15 cellular contexts compared by ENCODE assay signal in genomic region chr11:103070142-103070541, GRCh38. TPM values are rescaled to one million over a fixed set of nuclear protein-coding genes. Genes with fewer than 3 reads are reported as not detected.
A peak's percentile ranks its signal among the peaks of the same experiment; 100 is the strongest.
DNase-seq lines count a peak whose midpoint lies in the region; ATAC-seq and TF ChIP-seq lines count a peak whose summit lies in the region.
"Had no signal": no experiment of that assay in that cellular context is flagged by ENCODE, and none has a peak within 500 bp of the region (broad histone marks: within the 10 kb centered on the region; RNA-seq: fewer than 3 reads in every experiment).

No MANE protein-coding gene starts in this region.

- CTCF ChIA-PET in activated CD8-positive, alpha-beta memory T cell treated with anti-CD3 and anti-CD28 coated beads, Interleukin-2, amount 10 ng/mL, durations not matched to agents 7 days and 5 days (lab: Charles Lee), result interaction anchor here (1.5 kb wide), 1 partner anchor 39 kb away, joined by 5 read pairs; the partner anchor contains the start of gene DYNC2H1

- no peak for DNase-seq in activated CD8-positive, alpha-beta memory T cell treated with anti-CD3 and anti-CD28 coated beads, Interleukin-2, amount 10 ng/mL, durations not matched to agents 7 days and 5 days
- no peak for DNase-seq in activated CD8-positive, alpha-beta memory T cell treated with anti-CD3 and anti-CD28 coated beads, Interleukin-2, amount 50 U/mL, for 48 hours
- DNase-seq in activated T-helper 1 cell treated with anti-CD3 and anti-CD28 coated beads, Interleukin-12 subunit alpha, Interleukin-12 subunit beta, Interleukin-2, Interleukin-4 antibody, amounts not matched to agents 30 ng/mL and 10 ng/mL and 1 ng/mL, durations not matched to agents 14 hours and 24 hours and 36 hours (ENCODE audit: low spot score), result no peak
- DNase-seq in tibial nerve (ENCODE audit: low spot score in 2 of 2), result no peak
- DNase-seq in WERI-Rb-1, result no peak
- DNase-seq: activated gamma-delta T cell treated with Interleukin-2 at 50 U/mL for 16 hours, erythroblast, lower lobe of right lung, nucleus accumbens, thyroid gland had no signal

- no peak for TF ChIP-seq EP300 in tibial nerve (IDR thresholded peaks at IDR 0.05)

- H3K27ac ChIP-seq in tibial nerve (no peak overlapping the region), WERI-Rb-1 (no peak overlapping the region)
- H3K27ac ChIP-seq: A549, lower lobe of right lung, thyroid gland had no signal

- H3K27me3 Mint-ChIP-seq in activated CD8-positive, alpha-beta memory T cell treated with anti-CD3 and anti-CD28 coated beads, Interleukin-2, amount 10 ng/mL, durations not matched to agents 7 days and 5 days, result no peaks in the 10 kb centered on the region
- no peaks in the 10 kb centered on the region for H3K27me3 Mint-ChIP-seq in activated T-helper 1 cell treated with anti-CD3 and anti-CD28 coated beads, Interleukin-12 subunit alpha, Interleukin-12 subunit beta, Interleukin-2, Interleukin-4 antibody, amounts not matched to agents 30 ng/mL and 10 ng/mL and 1 ng/mL, durations not matched to agents 14 hours and 24 hours and 36 hours (ENCODE audit: insufficient read depth)
- H3K27me3 Mint-ChIP-seq in stimulated activated memory B cell treated with anti-CD40 and anti-IgM and Interleukin-4, amounts not matched to agents 10 μg/mL and 1 μg/mL and 100 μg/mL, for 72 hours, result no peaks in the 10 kb centered on the region

- peak overlapping the region; percentile 14 for H3K4me3 Mint-ChIP-seq in activated CD8-positive, alpha-beta memory T cell treated with anti-CD3 and anti-CD28 coated beads, Interleukin-2, amount 10 ng/mL, durations not matched to agents 7 days and 5 days
- no peak overlapping the region for H3K4me3 Mint-ChIP-seq in activated T-helper 1 cell treated with anti-CD3 and anti-CD28 coated beads, Interleukin-12 subunit alpha, Interleukin-12 subunit beta, Interleukin-2, Interleukin-4 antibody, amounts not matched to agents 30 ng/mL and 10 ng/mL and 1 ng/mL, durations not matched to agents 14 hours and 24 hours and 36 hours
- no peak overlapping the region for H3K4me3 Mint-ChIP-seq in stimulated activated memory B cell treated with anti-CD40 and anti-IgM and Interleukin-4, amounts not matched to agents 10 μg/mL and 1 μg/mL and 100 μg/mL, for 72 hours

- ATAC-seq in activated CD8-positive, alpha-beta memory T cell treated with anti-CD3 and anti-CD28 coated beads, Interleukin-2, amount 10 ng/mL, durations not matched to agents 7 days and 5 days, result peak; percentile 81
- ATAC-seq in HG03432 (IDR thresholded peaks at IDR 0.05; ENCODE audit: unreplicated experiment) (peak; percentile 52), HG03196 (IDR thresholded peaks at IDR 0.05; ENCODE audit: unreplicated experiment) (no peak)
- peak; percentile 34 for ATAC-seq in stimulated activated memory B cell treated with anti-CD40 and anti-IgM and Interleukin-4, amounts not matched to agents 10 μg/mL and 1 μg/mL and 100 μg/mL, for 72 hours
- ATAC-seq: A549, lower lobe of right lung had no signal

- no peaks in the 10 kb centered on the region for H3K4me1 ChIP-seq in tibial nerve
- H3K4me1 ChIP-seq: A549, thyroid gland had no signal

- no peaks in the 10 kb centered on the region for H3K9me3 Mint-ChIP-seq in activated CD8-positive, alpha-beta memory T cell treated with anti-CD3 and anti-CD28 coated beads, Interleukin-2, amount 10 ng/mL, durations not matched to agents 7 days and 5 days (ENCODE audit: low read depth)
- no peaks in the 10 kb centered on the region for H3K9me3 Mint-ChIP-seq in activated T-helper 1 cell treated with anti-CD3 and anti-CD28 coated beads, Interleukin-12 subunit alpha, Interleukin-12 subunit beta, Interleukin-2, Interleukin-4 antibody, amounts not matched to agents 30 ng/mL and 10 ng/mL and 1 ng/mL, durations not matched to agents 14 hours and 24 hours and 36 hours
- no peaks in the 10 kb centered on the region for H3K9me3 Mint-ChIP-seq in stimulated activated memory B cell treated with anti-CD40 and anti-IgM and Interleukin-4, amounts not matched to agents 10 μg/mL and 1 μg/mL and 100 μg/mL, for 72 hours

- H3K36me3 ChIP-seq in tibial nerve, result peaks cover 0 to 38% (median 0%) of the 10 kb centered on the region in 3 donors
- H3K36me3 ChIP-seq in WERI-Rb-1, result peaks cover 13% of the 10 kb centered on the region
- H3K36me3 ChIP-seq: thyroid gland had no signal

- no peak for TF ChIP-seq POLR2A in tibial nerve (IDR thresholded peaks at IDR 0.05)

- H3K27me3 ChIP-seq in tibial nerve, result no peaks in the 10 kb centered on the region
- H3K27me3 ChIP-seq in WERI-Rb-1 (ENCODE audit: insufficient read depth, low read depth, severe bottlenecking), result no peaks in the 10 kb centered on the region
- H3K27me3 ChIP-seq: thyroid gland had no signal

- H3K9me3 ChIP-seq in tibial nerve, result no peaks in the 10 kb centered on the region
- no peaks in the 10 kb centered on the region for H3K9me3 ChIP-seq in WERI-Rb-1 (ENCODE audit: severe bottlenecking)
- H3K9me3 ChIP-seq: A549, lower lobe of right lung, thyroid gland had no signal

- intact Hi-C loops in activated T-helper 1 cell treated with anti-CD3 and anti-CD28 coated beads, Interleukin-12 subunit alpha, Interleukin-12 subunit beta, Interleukin-2, Interleukin-4 antibody, amounts not matched to agents 30 ng/mL and 10 ng/mL and 1 ng/mL, durations not matched to agents 14 hours and 24 hours and 36 hours (cut with micrococcal nuclease), result loop anchor here (2.0 to 5.0 kb wide), 3 partner anchors 15 to 33 kb away; no protein-coding TSS in a partner anchor

- H3K36me3 Mint-ChIP-seq in activated CD8-positive, alpha-beta memory T cell treated with anti-CD3 and anti-CD28 coated beads, Interleukin-2, amount 10 ng/mL, durations not matched to agents 7 days and 5 days, result peaks cover 39% of the 10 kb centered on the region
- H3K36me3 Mint-ChIP-seq in activated T-helper 1 cell treated with anti-CD3 and anti-CD28 coated beads, Interleukin-12 subunit alpha, Interleukin-12 subunit beta, Interleukin-2, Interleukin-4 antibody, amounts not matched to agents 30 ng/mL and 10 ng/mL and 1 ng/mL, durations not matched to agents 14 hours and 24 hours and 36 hours (ENCODE audit: low read depth), result peaks cover 29% of the 10 kb centered on the region
- H3K36me3 Mint-ChIP-seq in stimulated activated memory B cell treated with anti-CD40 and anti-IgM and Interleukin-4, amounts not matched to agents 10 μg/mL and 1 μg/mL and 100 μg/mL, for 72 hours, result peaks cover 53% of the 10 kb centered on the region

- no peak for TF ChIP-seq CTCF in tibial nerve (IDR thresholded peaks at IDR 0.05)
- TF ChIP-seq CTCF in WERI-Rb-1 (IDR thresholded peaks at IDR 0.05; ENCODE audit: low read depth, low read length), result no peak

- H3K4me3 ChIP-seq in tibial nerve (no peak overlapping the region), WERI-Rb-1 (ENCODE audit: low read depth, low read length) (no peak overlapping the region)
- H3K4me3 ChIP-seq: A549, lower lobe of right lung, smooth muscle cell, thyroid gland had no signal

- peaks cover 40% of the 10 kb centered on the region for H3K4me1 Mint-ChIP-seq in activated CD8-positive, alpha-beta memory T cell treated with anti-CD3 and anti-CD28 coated beads, Interleukin-2, amount 10 ng/mL, durations not matched to agents 7 days and 5 days
- peaks cover 37% of the 10 kb centered on the region for H3K4me1 Mint-ChIP-seq in activated T-helper 1 cell treated with anti-CD3 and anti-CD28 coated beads, Interleukin-12 subunit alpha, Interleukin-12 subunit beta, Interleukin-2, Interleukin-4 antibody, amounts not matched to agents 30 ng/mL and 10 ng/mL and 1 ng/mL, durations not matched to agents 14 hours and 24 hours and 36 hours (ENCODE audit: low read depth)
- peaks cover 38% of the 10 kb centered on the region for H3K4me1 Mint-ChIP-seq in stimulated activated memory B cell treated with anti-CD40 and anti-IgM and Interleukin-4, amounts not matched to agents 10 μg/mL and 1 μg/mL and 100 μg/mL, for 72 hours

- H3K27ac Mint-ChIP-seq in activated CD8-positive, alpha-beta memory T cell treated with anti-CD3 and anti-CD28 coated beads, Interleukin-2, amount 10 ng/mL, durations not matched to agents 7 days and 5 days, result peak overlapping the region; percentile 67
- peak overlapping the region; percentile 20 for H3K27ac Mint-ChIP-seq in activated T-helper 1 cell treated with anti-CD3 and anti-CD28 coated beads, Interleukin-12 subunit alpha, Interleukin-12 subunit beta, Interleukin-2, Interleukin-4 antibody, amounts not matched to agents 30 ng/mL and 10 ng/mL and 1 ng/mL, durations not matched to agents 14 hours and 24 hours and 36 hours
- peak overlapping the region; percentile 79 for H3K27ac Mint-ChIP-seq in stimulated activated memory B cell treated with anti-CD40 and anti-IgM and Interleukin-4, amounts not matched to agents 10 μg/mL and 1 μg/mL and 100 μg/mL, for 72 hours

RNA-seq across cellular contexts. Expression of gene DCUN1D5, which starts 21.8 kb away (rescaled TPM):
- 10 to 100 TPM; 38.4 to 51.3 TPM for total RNA-seq in activated CD8-positive, alpha-beta memory T cell treated with anti-CD3 and anti-CD28 coated beads, Interleukin-2, amount 10 ng/mL, durations not matched to agents 7 days and 5 days
- total RNA-seq in activated T-helper 1 cell treated with anti-CD3 and anti-CD28 coated beads, Interleukin-12 subunit alpha, Interleukin-12 subunit beta, Interleukin-2, Interleukin-4 antibody, amounts not matched to agents 30 ng/mL and 10 ng/mL and 1 ng/mL, durations not matched to agents 14 hours and 24 hours and 36 hours, result 73.9 and 78.9 TPM in 2 replicates
- 100 to 1,000 TPM in 1 of 4 donors, 10 to 100 TPM in 3; 68.2 to 102 (median 82.9) TPM for total RNA-seq in tibial nerve

RNA-seq across cellular contexts. Expression of gene DYNC2H1, which starts 39.1 kb away (rescaled TPM):
- 1 to 10 TPM; 4.3 to 4.9 TPM for total RNA-seq in activated CD8-positive, alpha-beta memory T cell treated with anti-CD3 and anti-CD28 coated beads, Interleukin-2, amount 10 ng/mL, durations not matched to agents 7 days and 5 days
- total RNA-seq in activated T-helper 1 cell treated with anti-CD3 and anti-CD28 coated beads, Interleukin-12 subunit alpha, Interleukin-12 subunit beta, Interleukin-2, Interleukin-4 antibody, amounts not matched to agents 30 ng/mL and 10 ng/mL and 1 ng/mL, durations not matched to agents 14 hours and 24 hours and 36 hours, result 0.91 and 1.1 TPM in 2 replicates
- total RNA-seq in tibial nerve, result 10 to 100 TPM; 37.8 to 43.1 (median 38.8) TPM

Comparison
In these comparisons a context has a peak if more than half of its experiments do, and no peak if none do; other contexts are left out.
1. H3K27ac Mint-ChIP-seq: peak in every context shown above with its lines; median percentile 79 in stimulated activated memory B cell treated with anti-CD40 and anti-IgM and Interleukin-4, amounts not matched to agents 10 μg/mL and 1 μg/mL and 100 μg/mL, for 72 hours; 67 in activated CD8-positive, alpha-beta memory T cell treated with anti-CD3 and anti-CD28 coated beads, Interleukin-2, amount 10 ng/mL, durations not matched to agents 7 days and 5 days; 20 in activated T-helper 1 cell treated with anti-CD3 and anti-CD28 coated beads, Interleukin-12 subunit alpha, Interleukin-12 subunit beta, Interleukin-2, Interleukin-4 antibody, amounts not matched to agents 30 ng/mL and 10 ng/mL and 1 ng/mL, durations not matched to agents 14 hours and 24 hours and 36 hours.
2. RNA of gene DYNC2H1, which starts 39.1 kb away (total RNA-seq): 37.8 to 43.1 TPM in tibial nerve; 4.3 to 4.9 TPM in activated CD8-positive, alpha-beta memory T cell treated with anti-CD3 and anti-CD28 coated beads, Interleukin-2, amount 10 ng/mL, durations not matched to agents 7 days and 5 days and 0.91 to 1.1 TPM in activated T-helper 1 cell treated with anti-CD3 and anti-CD28 coated beads, Interleukin-12 subunit alpha, Interleukin-12 subunit beta, Interleukin-2, Interleukin-4 antibody, amounts not matched to agents 30 ng/mL and 10 ng/mL and 1 ng/mL, durations not matched to agents 14 hours and 24 hours and 36 hours; every median in the first group is over 4 times any median in the second.